In the genomic region with DNA sequence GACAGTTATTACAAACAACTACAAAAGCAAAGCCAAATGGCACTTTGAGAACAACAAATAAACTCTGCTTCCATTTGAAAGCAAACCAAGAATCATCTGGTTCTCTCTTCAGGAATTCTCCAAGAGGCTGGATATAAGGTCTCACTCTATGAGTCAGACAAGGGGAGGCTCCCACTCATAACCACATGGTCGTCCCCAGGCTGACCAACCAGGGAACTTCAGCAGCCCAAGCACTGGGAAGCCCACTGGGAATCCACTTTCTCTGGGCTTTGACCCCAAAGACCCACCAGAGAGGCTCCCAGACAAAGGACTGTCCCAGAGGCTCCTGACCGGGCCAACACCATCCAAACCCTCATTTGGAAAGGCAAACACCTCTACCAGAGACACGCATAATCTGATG, we compare ENCODE assay signal across 14 cellular contexts. TPM values are rescaled to one million over a fixed set of nuclear protein-coding genes. Genes with fewer than 3 reads are reported as not detected.
DNase-seq lines count a peak whose midpoint lies in the region; ATAC-seq and TF ChIP-seq lines count a peak whose summit lies in the region.
"Had no signal": no experiment of that assay in that cellular context is flagged by ENCODE, and none has a peak within 500 bp of the region (broad histone marks: within the 10 kb centered on the region; RNA-seq: fewer than 3 reads in every experiment).

No MANE protein-coding gene starts in this region.

- no peak overlapping the region for H3K4me3 ChIP-seq in spleen
- H3K4me3 ChIP-seq: cardiac muscle cell, ovary, Peyer's patch had no signal

- ATAC-seq in natural killer cell (no peak), HG03460 (IDR thresholded peaks at IDR 0.05; ENCODE audit: unreplicated experiment) (no peak)
- ATAC-seq: stimulated activated naive CD8-positive, alpha-beta T cell treated with anti-CD3 and anti-CD28 coated beads, Interleukin-15, amount 100 ng/mL, for 72 hours had no signal

- H3K27me3 Mint-ChIP-seq in HFFc6 (ENCODE audit: insufficient read depth) (no peaks in the 10 kb centered on the region), natural killer cell (ENCODE audit: low read depth in 2 of 2) (no peaks in the 10 kb centered on the region)
- H3K27me3 Mint-ChIP-seq: activated T-cell treated with anti-CD3 and anti-CD28 coated beads, Interleukin-2, amount 50 U/mL, for 24 hours; stimulated activated naive CD8-positive, alpha-beta T cell treated with anti-CD3 and anti-CD28 coated beads, Interleukin-15, amount 100 ng/mL, for 72 hours had no signal

- H3K27ac Mint-ChIP-seq in HFFc6 (peak overlapping the region; percentile 64; the same call in 1 of the 2 replicates), natural killer cell (peak overlapping the region in 1 of 2 donors; percentile 66)
- H3K27ac Mint-ChIP-seq: activated T-cell treated with anti-CD3 and anti-CD28 coated beads, Interleukin-2, amount 50 U/mL, for 24 hours; stimulated activated naive CD8-positive, alpha-beta T cell treated with anti-CD3 and anti-CD28 coated beads, Interleukin-15, amount 100 ng/mL, for 72 hours had no signal

- peak overlapping the region in 7 of 8 donors; percentile 71 to 92 (median 86) for H3K27ac ChIP-seq in spleen
- H3K27ac ChIP-seq: cardiac muscle cell, ovary, Peyer's patch, WERI-Rb-1 had no signal

- H3K9me3 Mint-ChIP-seq in HFFc6, result no peaks in the 10 kb centered on the region
- H3K9me3 Mint-ChIP-seq in natural killer cell, result no peaks in the 10 kb centered on the region
- H3K9me3 Mint-ChIP-seq: activated T-cell treated with anti-CD3 and anti-CD28 coated beads, Interleukin-2, amount 50 U/mL, for 24 hours; stimulated activated naive CD8-positive, alpha-beta T cell treated with anti-CD3 and anti-CD28 coated beads, Interleukin-15, amount 100 ng/mL, for 72 hours had no signal

- H3K36me3 Mint-ChIP-seq in HFFc6 (ENCODE audit: low read depth), result peaks cover 16% of the 10 kb centered on the region; the same call in 1 of the 2 replicates
- no peaks in the 10 kb centered on the region for H3K36me3 Mint-ChIP-seq in natural killer cell

- no peaks in the 10 kb centered on the region for H3K9me3 ChIP-seq in spleen
- H3K9me3 ChIP-seq: ovary, Peyer's patch had no signal

- TF ChIP-seq POLR2A in spleen (IDR thresholded peaks at IDR 0.05), result no peak

- H3K4me1 Mint-ChIP-seq in HFFc6 (ENCODE audit: low read depth), result peaks cover 24% of the 10 kb centered on the region
- peaks cover 33% of the 10 kb centered on the region in 2 donors for H3K4me1 Mint-ChIP-seq in natural killer cell

- H3K36me3 ChIP-seq in spleen, result peaks cover 0 to 47% (median 9%) of the 10 kb centered on the region in 6 donors
- H3K36me3 ChIP-seq: ovary had no signal

- H3K4me1 ChIP-seq in spleen, result peaks cover 11 to 59% (median 28%) of the 10 kb centered on the region in 6 donors

- intact Hi-C loops in spleen (cut with DNase I; ENCODE audit: low total_unique reads) (no loop called here), natural killer cell (cut with micrococcal nuclease) (no loop called here)

- H3K4me3 Mint-ChIP-seq in HFFc6 (no peak overlapping the region), natural killer cell (no peak overlapping the region)
- H3K4me3 Mint-ChIP-seq: activated T-cell treated with anti-CD3 and anti-CD28 coated beads, Interleukin-2, amount 50 U/mL, for 24 hours; stimulated activated naive CD8-positive, alpha-beta T cell treated with anti-CD3 and anti-CD28 coated beads, Interleukin-15, amount 100 ng/mL, for 72 hours had no signal

- no peak for TF ChIP-seq CTCF in HFFc6 (IDR thresholded peaks at IDR 0.05)
- TF ChIP-seq CTCF in spleen (IDR thresholded peaks at IDR 0.05 in 8 of 11, conservative IDR thresholded peaks at IDR 0.05 in 3 of 11), result no peak
- no peak for TF ChIP-seq CTCF in natural killer cell (IDR thresholded peaks at IDR 0.05)
- TF ChIP-seq CTCF in GM13976 (IDR thresholded peaks at IDR 0.05; ENCODE audit: borderline replicate concordance, control extremely low read depth, extremely low read depth, insufficient read depth, missing control alignments), result no peak

- 86 to 100% (median 89%) methylated on average over 3 of the region's 3 CpGs for WGBS in spleen, 5 donors

- no peaks in the 10 kb centered on the region for H3K27me3 ChIP-seq in spleen (replicated peaks in 1 of 7)
- H3K27me3 ChIP-seq: cardiac muscle cell, ovary, Peyer's patch had no signal

- in situ Hi-C loops in GM13976 (cut with MboI; ENCODE audit: low sequenced_read_pairs, unreplicated experiment), result no loop called here

- DNase-seq in HFFc6, result peak; percentile 46
- DNase-seq in amniotic stem cell (lab: John Stamatoyannopoulos, UW), result peak; percentile 3
- peak; percentile 1 for DNase-seq in germinal center (ENCODE audit: low spot score)
- DNase-seq in spleen, result no peak
- no peak for DNase-seq in natural killer cell
- no peak for DNase-seq in GM13976 (ENCODE audit: low spot score)
- DNase-seq: activated T-cell treated with anti-CD3 and anti-CD28 coated beads, Interleukin-2, amount 50 U/mL, for 24 hours; ovary; stimulated activated naive CD8-positive, alpha-beta T cell treated with anti-CD3 and anti-CD28 coated beads, Interleukin-15, amount 100 ng/mL, for 72 hours; WERI-Rb-1 had no signal

RNA-seq across cellular contexts. Expression of gene DGCR2, which starts 35.3 kb away (rescaled TPM):
- total RNA-seq in HFFc6 (2021; fragmentation: NEBNext Ultra II Directional; extraction: Animal tissue kit (Norgen Biotek cat#: 25700)), result 10 to 100 TPM; 46.1 to 57.9 (median 53.7) TPM
- total RNA-seq in spleen, result 10 to 100 TPM; 40.4 to 60.7 (median 51.3) TPM
- 10 to 100 TPM in 2 of 3 donors, 1 to 10 TPM in 1; 9.5 to 26.0 (median 11.8) TPM for polyA plus RNA-seq in spleen
- total RNA-seq in natural killer cell, result 10 to 100 TPM; 27.5 to 44.1 (median 41.3) TPM

RNA-seq across cellular contexts. Expression of gene TSSK2, which starts 44.2 kb away (rescaled TPM):
- total RNA-seq in HFFc6 (2021; fragmentation: NEBNext Ultra II Directional; extraction: Animal tissue kit (Norgen Biotek cat#: 25700)), result not detected
- total RNA-seq in spleen (not detected), natural killer cell (not detected)
- polyA plus RNA-seq in spleen, result under 1 TPM in 2 of 3 donors, not detected in 1; 0.03 to 0.06 TPM
- total RNA-seq: cardiac muscle cell, frontal cortex, ovary had no signal
- polyA plus RNA-seq: cardiac muscle cell had no signal

RNA-seq across cellular contexts. Expression of gene ESS2, which starts 57.5 kb away (rescaled TPM):
- 10 to 100 TPM; 16.6 to 19.2 (median 17.6) TPM for total RNA-seq in HFFc6 (2021; fragmentation: NEBNext Ultra II Directional; extraction: Animal tissue kit (Norgen Biotek cat#: 25700))
- total RNA-seq in spleen, result 10 to 100 TPM; 13.4 to 21.3 (median 16.4) TPM
- polyA plus RNA-seq in spleen, result 10 to 100 TPM; 13.2 to 17.3 (median 16.9) TPM
- 10 to 100 TPM; 47.6 to 51.6 (median 47.7) TPM for total RNA-seq in natural killer cell

Comparison
In these comparisons a context has a peak if more than half of its experiments do, and no peak if none do; other contexts are left out.
1. DNase-seq: peak in HFFc6 (single experiment), amniotic stem cell (single experiment) and germinal center (single experiment); none in spleen (single experiment), natural killer cell (single experiment) and GM13976 (single experiment).